In the genomic region with DNA sequence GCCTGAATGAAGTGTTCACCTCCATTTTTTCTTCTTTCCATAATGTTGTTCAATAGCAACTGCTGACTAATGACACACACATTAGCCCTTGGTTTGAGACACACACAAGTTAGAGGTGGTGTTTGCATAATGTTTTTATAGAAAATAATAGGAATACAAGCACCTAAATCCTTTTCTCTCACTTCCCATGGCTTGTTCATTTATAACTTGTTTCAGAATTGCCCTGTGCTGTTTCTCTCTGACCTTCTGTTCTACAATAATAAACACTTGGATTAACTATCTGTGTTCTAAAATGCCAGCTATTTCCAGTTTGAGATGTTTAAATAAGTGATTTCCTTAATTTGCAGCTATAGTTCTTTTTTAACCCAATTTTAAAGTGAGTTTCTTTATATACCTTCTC, we compare ENCODE assay signal across 24 cellular contexts.
"Had no signal": no experiment of that assay in that cellular context is flagged by ENCODE, and none has a peak within 500 bp of the region (broad histone marks: within the 10 kb centered on the region; RNA-seq: fewer than 3 reads in every experiment).

No MANE protein-coding gene starts in this region.

- H3K27me3 ChIP-seq: heart left ventricle, spleen, suprapubic skin, tibial artery, upper lobe of right lung, uterus had no signal

- ATAC-seq: heart left ventricle; mucosa of descending colon; naive thymus-derived CD8-positive, alpha-beta T cell; right cardiac atrium; sciatic nerve; stimulated activated effector memory CD8-positive, alpha-beta T cell treated with anti-CD3 and anti-CD28 coated beads, Interleukin-12 subunit alpha, Interleukin-12 subunit beta, amount 100 ng/mL, for 72 hours; upper lobe of right lung had no signal

- H3K9me3 ChIP-seq: heart left ventricle, left ventricle myocardium inferior, suprapubic skin, thoracic aorta, tibial artery, upper lobe of right lung, uterus had no signal

- H3K4me1 ChIP-seq: heart left ventricle, left ventricle myocardium inferior, spleen, suprapubic skin, tibial artery, upper lobe of right lung, uterus had no signal

- H3K4me3 ChIP-seq: heart left ventricle, left ventricle myocardium inferior, lung, mucosa of descending colon, spleen, suprapubic skin, thoracic aorta, tibial artery, upper lobe of right lung, uterus had no signal

- FAIRE-seq: small intestine had no signal

- DNase-seq: heart left ventricle; hypothalamus; immature natural killer cell; islet precursor cell; left ventricle myocardium inferior; midbrain; mucosa of descending colon; naive thymus-derived CD8-positive, alpha-beta T cell; nucleus accumbens; retina; right cardiac atrium; small intestine; spleen; stimulated activated CD4-positive, alpha-beta T cell treated with anti-CD3 and anti-CD28 coated beads, Interleukin-4, amount 100 ng/mL, for 24 hours; stimulated activated naive CD4-positive, alpha-beta T cell; tibial artery; trophoblast cell; upper lobe of right lung; uterus had no signal

- H3K36me3 ChIP-seq: heart left ventricle, left ventricle myocardium inferior, spleen, suprapubic skin, thoracic aorta, tibial artery, upper lobe of right lung, uterus had no signal

- H3K27ac ChIP-seq: heart left ventricle, left ventricle myocardium inferior, spleen, suprapubic skin, thoracic aorta, tibial artery, upper lobe of right lung, uterus had no signal
